ENCODE assay signal across 30 cellular contexts in the genomic region with DNA sequence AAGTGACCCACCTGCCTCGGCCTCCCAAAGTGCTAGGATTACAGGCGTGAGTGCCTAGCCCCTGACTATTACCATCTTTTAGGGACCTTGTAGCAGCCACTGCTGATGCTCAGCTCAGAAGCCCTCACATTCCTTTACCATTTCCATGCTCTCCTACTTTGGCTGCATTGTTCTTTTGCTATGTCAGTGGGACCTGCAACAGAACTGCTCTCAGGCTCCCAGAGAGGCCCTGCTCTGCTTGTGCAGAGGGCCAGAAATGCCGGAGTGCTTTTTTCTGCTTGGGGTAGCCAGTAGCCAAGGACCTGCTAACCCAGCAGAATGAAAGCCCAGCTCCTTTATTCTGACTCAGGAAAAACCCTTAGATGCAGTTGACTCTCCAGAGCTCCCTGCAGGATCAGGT. TPM values are rescaled to one million over a fixed set of nuclear protein-coding genes. Genes with fewer than 3 reads are reported as not detected.
"Had no signal": no experiment of that assay in that cellular context is flagged by ENCODE, and none has a peak within 500 bp of the region (broad histone marks: within the 10 kb centered on the region; RNA-seq: fewer than 3 reads in every experiment).

No MANE protein-coding gene starts in this region.

- H3K27ac Mint-ChIP-seq: activated CD4-positive, alpha-beta memory T cell treated with anti-CD3 and anti-CD28 coated beads, Interleukin-2, amount 10 ng/mL, durations not matched to agents 7 days and 5 days; activated CD4-positive, alpha-beta T cell treated with anti-CD3 and anti-CD28 coated beads for 36 hours; activated naive CD4-positive, alpha-beta T cell treated with anti-CD3 and anti-CD28 coated beads for 36 hours; activated naive CD8-positive, alpha-beta T cell; activated T-helper 17 cell treated with anti-CD3 and anti-CD28 coated beads, Interleukin-2, amount 50 U/mL, for 72 hours; brain had no signal

- H3K4me3 Mint-ChIP-seq: activated CD4-positive, alpha-beta memory T cell treated with anti-CD3 and anti-CD28 coated beads, Interleukin-2, amount 10 ng/mL, durations not matched to agents 7 days and 5 days; activated CD4-positive, alpha-beta T cell treated with anti-CD3 and anti-CD28 coated beads for 36 hours; activated naive CD4-positive, alpha-beta T cell treated with anti-CD3 and anti-CD28 coated beads for 36 hours; activated naive CD8-positive, alpha-beta T cell; activated T-helper 17 cell treated with anti-CD3 and anti-CD28 coated beads, Interleukin-2, amount 50 U/mL, for 72 hours; brain; central memory CD8-positive, alpha-beta T cell had no signal

- H3K27ac ChIP-seq: SK-N-MC, VCaP had no signal

- H3K4me3 ChIP-seq: MG63, SK-N-MC had no signal

- H3K9me3 ChIP-seq: MG63 had no signal

- H3K9me3 Mint-ChIP-seq: activated CD4-positive, alpha-beta memory T cell treated with anti-CD3 and anti-CD28 coated beads, Interleukin-2, amount 10 ng/mL, durations not matched to agents 7 days and 5 days; activated naive CD4-positive, alpha-beta T cell treated with anti-CD3 and anti-CD28 coated beads for 36 hours; activated T-helper 17 cell treated with anti-CD3 and anti-CD28 coated beads, Interleukin-2, amount 50 U/mL, for 72 hours; brain; central memory CD8-positive, alpha-beta T cell had no signal

- ATAC-seq: activated CD4-positive, alpha-beta T cell treated with anti-CD3 and anti-CD28 coated beads for 36 hours; activated T-helper 17 cell treated with anti-CD3 and anti-CD28 coated beads, Interleukin-2, amount 50 U/mL, for 72 hours; Panc1; Right ventricle myocardium inferior had no signal

- H3K36me3 Mint-ChIP-seq: activated naive CD8-positive, alpha-beta T cell; brain had no signal

- DNase-seq: activated CD4-positive, alpha-beta memory T cell treated with anti-CD3 and anti-CD28 coated beads, Interleukin-2, amount 10 ng/mL, durations not matched to agents 7 days and 5 days; activated CD4-positive, alpha-beta T cell treated with anti-CD3 and anti-CD28 coated beads for 36 hours; activated CD4-positive, alpha-beta T cell treated with anti-CD3 and anti-CD28 coated beads, Interleukin-2, amount 50 U/mL, for 1 hour; activated gamma-delta T cell; activated naive CD4-positive, alpha-beta T cell treated with anti-CD3 and anti-CD28 coated beads for 36 hours; activated T-cell treated with anti-CD3 and anti-CD28 coated beads for 4 hours; activated T-cell treated with anti-CD3 and anti-CD28 coated beads, Interleukin-2, amount 50 U/mL, for 48 hours; amygdala; MG63; MV-4-11; NCI-H1092 treated with DMSO at 0.1 percent for 48 hours; NCI-H1417 treated with DMSO at 0.1 percent for 48 hours; NCI-H1694; NCI-H2029; NCI-H345; NCI-H510A; NCI-H69; NK-92 treated with Interleukin-12 subunit alpha and Interleukin-12 subunit beta, amount 100 ng/mL, for 24 hours; OCI-M1; RPMI8226; T-helper 1 cell had no signal

- H3K4me1 Mint-ChIP-seq: activated CD4-positive, alpha-beta memory T cell treated with anti-CD3 and anti-CD28 coated beads, Interleukin-2, amount 10 ng/mL, durations not matched to agents 7 days and 5 days; activated CD4-positive, alpha-beta T cell treated with anti-CD3 and anti-CD28 coated beads for 36 hours; activated T-helper 17 cell treated with anti-CD3 and anti-CD28 coated beads, Interleukin-2, amount 50 U/mL, for 72 hours; central memory CD8-positive, alpha-beta T cell had no signal

- H3K36me3 ChIP-seq: MG63 had no signal

RNA-seq across cellular contexts. Expression of gene PROK2, which starts 18.3 kb away (rescaled TPM):
- total RNA-seq: astrocyte had no signal
